Comparison of ENCODE assay signal across 12 cellular contexts in the genomic region with DNA sequence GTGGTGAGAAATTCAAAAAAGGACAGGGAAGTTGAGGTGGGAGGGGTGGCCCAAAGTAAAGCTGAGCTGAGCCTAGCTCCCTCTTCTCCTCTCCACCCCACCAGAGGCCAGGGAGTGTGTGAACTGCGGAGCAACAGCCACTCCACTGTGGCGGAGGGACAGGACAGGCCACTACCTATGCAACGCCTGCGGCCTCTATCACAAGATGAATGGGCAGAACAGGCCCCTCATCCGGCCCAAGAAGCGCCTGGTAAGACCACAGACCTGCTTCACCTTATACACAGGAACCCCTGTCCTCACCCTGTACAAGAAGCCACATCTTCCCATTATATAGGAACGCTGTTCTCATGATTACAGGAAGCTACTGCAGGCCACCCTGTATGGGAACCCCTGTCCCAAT. TPM values are rescaled to one million over a fixed set of nuclear protein-coding genes. Genes with fewer than 3 reads are reported as not detected.
"Had no signal": no experiment of that assay in that cellular context is flagged by ENCODE, and none has a peak within 500 bp of the region (broad histone marks: within the 10 kb centered on the region; RNA-seq: fewer than 3 reads in every experiment).

No MANE protein-coding gene starts in this region.

- H3K9ac ChIP-seq: GM23248 had no signal

- DNase-seq: GM23248, GOT3, H7, H9, HCEC 1CT, HFFc6 had no signal

- H2AFZ ChIP-seq: GM23248, GM23338 had no signal

- FAIRE-seq: H1, H54 had no signal

- H3K9me3 ChIP-seq: HAP-1 had no signal

- H3K4me1 ChIP-seq: HAP-1 had no signal

- H3K27ac ChIP-seq: GM23248 had no signal

- H3K4me3 ChIP-seq: GM23248, GM23338, HAP-1 had no signal

- H3K36me3 ChIP-seq: HAP-1 had no signal

- ATAC-seq: GM23338, HCT116 had no signal

- H3K4me2 ChIP-seq: GM23338 had no signal

RNA-seq across cellular contexts. Expression of gene GATA1, which starts 5.8 kb away (rescaled TPM):
- total RNA-seq: GM23248, GM23338, H1, H4, H7, H9, HFFc6 had no signal
- polyA plus RNA-seq: GM23248, GM23338 had no signal

RNA-seq across cellular contexts. Expression of gene GLOD5, which starts 30.7 kb away (rescaled TPM):
- total RNA-seq: GM23248, GM23338, H1, H4, H7, H9, HFFc6 had no signal
- polyA plus RNA-seq: GM23248, GM23338 had no signal

RNA-seq across cellular contexts. Expression of gene ERAS, which starts 34.1 kb away (rescaled TPM):
- total RNA-seq: GM23248, H1, H4, H9, HFFc6 had no signal
- polyA plus RNA-seq: GM23248 had no signal

RNA-seq across cellular contexts. Expression of gene PCSK1N, which starts 43.2 kb away (rescaled TPM):
- total RNA-seq: HFFc6 had no signal
